8 cellular contexts compared by ENCODE assay signal in the genomic region with DNA sequence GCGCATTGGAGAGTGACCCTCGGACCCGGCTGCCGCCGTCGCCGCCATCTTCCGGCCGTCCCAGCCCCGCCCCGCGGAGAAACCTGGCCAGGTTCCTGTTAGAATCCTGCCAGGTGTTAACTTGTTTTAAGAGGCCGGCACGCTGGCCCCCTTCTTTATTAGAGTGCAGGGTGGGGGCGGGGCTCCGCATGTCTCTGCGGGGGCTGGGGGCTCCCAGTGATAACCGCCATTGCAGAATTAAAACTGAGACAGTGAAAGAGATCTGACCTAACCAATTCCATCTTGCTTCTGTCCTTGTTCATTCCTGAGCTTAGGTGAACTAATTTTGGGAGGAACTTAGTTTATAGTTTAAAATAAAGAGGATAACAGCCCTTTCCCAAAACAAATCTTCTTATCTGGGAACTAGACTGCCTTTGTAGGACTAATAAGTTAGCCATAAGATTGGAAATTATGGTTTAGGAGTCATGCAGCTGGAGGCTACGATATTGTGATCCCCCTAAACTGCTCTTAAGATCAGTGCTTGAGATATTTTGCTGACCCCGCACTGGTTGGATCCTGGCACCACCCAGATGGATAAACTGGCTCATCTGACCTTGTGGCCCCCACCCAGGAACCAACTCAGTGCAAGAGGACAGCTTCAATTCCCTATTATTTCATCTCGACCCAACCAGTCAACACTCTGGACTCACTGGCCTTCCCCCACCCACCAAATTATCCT. TPM values are rescaled to one million over a fixed set of nuclear protein-coding genes. Genes with fewer than 3 reads are reported as not detected.
A peak's percentile ranks its signal among the peaks of the same experiment; 100 is the strongest.
DNase-seq lines count a peak whose midpoint lies in the region; ATAC-seq and TF ChIP-seq lines count a peak whose summit lies in the region.

No MANE protein-coding gene starts in this region.

- no peak for ATAC-seq in HG03457 (IDR thresholded peaks at IDR 0.05; ENCODE audit: unreplicated experiment)

- BruUV-seq in A673 (replicated peaks; lab: Mats Ljungman, UMichigan), result TSS peak; percentile 60

- no peak for DNase-seq in A673 (ENCODE audit: low spot score)
- DNase-seq in breast epithelium (ENCODE audit: low spot score in 2 of 2), result no peak
- no peak for DNase-seq in NK-92 treated with Interleukin-12 subunit alpha and Interleukin-12 subunit beta, amount 100 ng/mL, for 24 hours (lab: John Stamatoyannopoulos, UW)
- no peak for DNase-seq in DMS153 treated with DMSO at 0.1 percent for 48 hours (lab: John Stamatoyannopoulos, UW; ENCODE audit: unreplicated experiment)
- DNase-seq in stimulated activated naive CD4-positive, alpha-beta T cell (lab: John Stamatoyannopoulos, UW), result no peak

- H3K4me3 ChIP-seq in A673 (ENCODE audit: low read depth, low read length, poor library complexity, severe bottlenecking) (peak overlapping the region; percentile 80), HUES48 (ENCODE audit: low read depth, low read length) (peak overlapping the region; percentile 100), breast epithelium (peak overlapping the region; percentile 61 to 100 (median 73)), mucosa of rectum (ENCODE audit: low read length in 2 of 2) (peak overlapping the region; percentile 89 to 97)

- H3K9ac ChIP-seq in HUES48 (ENCODE audit: low read depth, low read length), result peak overlapping the region; percentile 62
- H3K9ac ChIP-seq in mucosa of rectum (ENCODE audit: low read depth in 1 of 2, low read length in 2 of 2), result peak overlapping the region; percentile 74 to 98

- TF ChIP-seq POLR2A in breast epithelium (IDR thresholded peaks at IDR 0.05), result no peak

- H3K4me1 ChIP-seq in A673 (ENCODE audit: insufficient read depth, low read length, poor library complexity, severe bottlenecking) (peaks cover 21% of the 10 kb centered on the region), HUES48 (ENCODE audit: control insufficient read depth, insufficient read depth, low read length) (peaks cover 28% of the 10 kb centered on the region), breast epithelium (peaks cover 1 to 14% of the 10 kb centered on the region in 2 donors), mucosa of rectum (ENCODE audit: control insufficient read depth in 2 of 2, insufficient read depth in 2 of 2, low read length in 2 of 2) (peaks cover 23 to 30% of the 10 kb centered on the region in 2 donors)

- intact Hi-C loops in A673 (cut with micrococcal nuclease; ENCODE audit: unreplicated experiment), result loop anchor here (5.0 kb wide), 1 partner anchor 58 kb away; a partner anchor contains a TSS
- intact Hi-C loops in breast epithelium (cut with DNase I; ENCODE audit: low total_unique reads), result no loop called here

- H3K27me3 ChIP-seq in A673 (replicated peaks; ENCODE audit: insufficient read depth, low read depth, low read length, poor library complexity), result no peaks in the 10 kb centered on the region
- H3K27me3 ChIP-seq in HUES48 (ENCODE audit: control insufficient read depth, insufficient read depth, low read length), result no peaks in the 10 kb centered on the region
- H3K27me3 ChIP-seq in breast epithelium, result no peaks in the 10 kb centered on the region
- no peaks in the 10 kb centered on the region for H3K27me3 ChIP-seq in mucosa of rectum (ENCODE audit: control insufficient read depth in 2 of 2, insufficient read depth in 2 of 2, low read length in 2 of 2)

- CTCF ChIA-PET in A673 (lab: Charles Lee), result no interaction called here

- H3K36me3 ChIP-seq in A673 (ENCODE audit: insufficient read depth, low read length, poor library complexity, severe bottlenecking) (no peaks in the 10 kb centered on the region), HUES48 (ENCODE audit: control insufficient read depth, insufficient read depth, low read length) (peaks cover 5% of the 10 kb centered on the region; the same call in 1 of the 2 replicates), breast epithelium (no peaks in the 10 kb centered on the region), mucosa of rectum (ENCODE audit: control insufficient read depth in 2 of 2, insufficient read depth in 2 of 2, low read length in 2 of 2) (no peaks in the 10 kb centered on the region)

- POLR2A ChIA-PET in A673 (lab: Charles Lee; ENCODE audit: low non-redundant PET), result no interaction called here

- peak overlapping the region; percentile 85 for H3K27ac ChIP-seq in A673 (ENCODE audit: low read depth, low read length, poor library complexity, severe bottlenecking)
- H3K27ac ChIP-seq in HUES48 (ENCODE audit: low read depth, low read length), result peak overlapping the region; percentile 98
- H3K27ac ChIP-seq in breast epithelium, result peak overlapping the region; percentile 88 to 98
- H3K27ac ChIP-seq in mucosa of rectum (ENCODE audit: low read depth in 2 of 2, low read length in 2 of 2), result peak overlapping the region; percentile 96

- H3K9me3 ChIP-seq in A673 (ENCODE audit: low read depth, low read length, poor library complexity, severe bottlenecking) (no peaks in the 10 kb centered on the region), HUES48 (ENCODE audit: control insufficient read depth, insufficient read depth, low read length) (no peaks in the 10 kb centered on the region), breast epithelium (no peaks in the 10 kb centered on the region), mucosa of rectum (ENCODE audit: control insufficient read depth in 2 of 2, low read length in 2 of 2) (no peaks in the 10 kb centered on the region)

- TF ChIP-seq CTCF in A673 (conservative IDR thresholded peaks at IDR 0.05; ENCODE audit: low read depth, low read length) (no peak), breast epithelium (IDR thresholded peaks at IDR 0.05) (no peak)

RNA-seq across cellular contexts. Expression of a gene that starts 0.5 kb away (rescaled TPM):
- total RNA-seq in A673 (2021) (189 and 201 TPM in 2 replicates), breast epithelium (100 to 1,000 TPM in 1 of 3 donors, 10 to 100 TPM in 2; 84.9 to 133 (median 96.3) TPM)

RNA-seq across cellular contexts. Expression of a gene that starts 56.6 kb away (rescaled TPM):
- total RNA-seq in A673 (2021) (23.6 and 25.5 TPM in 2 replicates), breast epithelium (10 to 100 TPM; 31.1 to 44.5 (median 35.2) TPM)

RNA-seq across cellular contexts. Expression of a gene that starts 56.9 kb away (rescaled TPM):
- total RNA-seq in A673 (2021) (76.8 and 79.7 TPM in 2 replicates), breast epithelium (100 to 1,000 TPM; 119 to 131 (median 127) TPM)
